ENCODE assay signal across 35 cellular contexts in genomic region chr19:19071897-19072296, GRCh38.
"Had no signal": no experiment of that assay in that cellular context is flagged by ENCODE, and none has a peak within 500 bp of the region (broad histone marks: within the 10 kb centered on the region; RNA-seq: fewer than 3 reads in every experiment).

No MANE protein-coding gene starts in this region.

- H3K36me3 Mint-ChIP-seq: activated CD4-positive, alpha-beta memory T cell treated with anti-CD3 and anti-CD28 coated beads for 36 hours; activated naive CD4-positive, alpha-beta T cell treated with anti-CD3 and anti-CD28 coated beads, Interleukin-2, amount 50 U/mL, for 24 hours; activated naive CD8-positive, alpha-beta T cell treated with anti-CD3 and anti-CD28 coated beads for 36 hours had no signal

- H3K9me3 Mint-ChIP-seq: activated CD4-positive, alpha-beta memory T cell treated with anti-CD3 and anti-CD28 coated beads for 36 hours; activated CD4-positive, alpha-beta T cell treated with anti-CD3 and anti-CD28 coated beads, Interleukin-2, amount 10 ng/mL, durations not matched to agents 24 days and 14 days; activated naive CD4-positive, alpha-beta T cell treated with anti-CD3 and anti-CD28 coated beads for 36 hours; activated naive CD4-positive, alpha-beta T cell treated with anti-CD3 and anti-CD28 coated beads, Interleukin-2, amount 50 U/mL, for 24 hours; activated naive CD8-positive, alpha-beta T cell treated with anti-CD3 and anti-CD28 coated beads for 36 hours; activated naive CD8-positive, alpha-beta T cell treated with anti-CD3 and anti-CD28 coated beads, Interleukin-2, amount 50 U/mL, for 24 hours; activated T-helper 1 cell treated with anti-CD3 and anti-CD28 coated beads, Interleukin-12 subunit alpha, Interleukin-12 subunit beta, Interleukin-2, Interleukin-4 antibody, amounts not matched to agents 30 ng/mL and 10 ng/mL and 1 ng/mL, durations not matched to agents 14 hours and 24 hours and 36 hours; activated T-helper 2 cell treated with anti-CD3 and anti-CD28 coated beads, Interferon-gamma antibody, Interleukin-2, Interleukin-4, amounts not matched to agents 10 μg/mL and 5 μg/mL and 100 μg/mL, durations not matched to agents 14 hours and 24 hours and 36 hours; effector memory CD8-positive, alpha-beta T cell; T-helper 2 cell treated with Interferon-gamma antibody and Interleukin-4, amounts not matched to agents 5 μg/mL and 100 μg/mL, for 36 hours had no signal

- H3K36me3 ChIP-seq: adrenal gland, WERI-Rb-1 had no signal

- H3K4me3 ChIP-seq: adrenal gland, body of pancreas, esophagus muscularis mucosa, gastroesophageal sphincter had no signal

- H3K4me1 ChIP-seq: body of pancreas, foreskin keratinocyte had no signal

- H3K27ac Mint-ChIP-seq: activated CD4-positive, alpha-beta memory T cell treated with anti-CD3 and anti-CD28 coated beads for 36 hours; activated CD4-positive, alpha-beta T cell treated with anti-CD3 and anti-CD28 coated beads for 36 hours; activated CD4-positive, alpha-beta T cell treated with anti-CD3 and anti-CD28 coated beads, Interleukin-2, amount 10 ng/mL, durations not matched to agents 24 days and 14 days; activated CD8-positive, alpha-beta memory T cell treated with anti-CD3 and anti-CD28 coated beads, Interleukin-2, amount 10 ng/mL, durations not matched to agents 7 days and 5 days; activated CD8-positive, alpha-beta T cell treated with anti-CD3 and anti-CD28 coated beads, Interleukin-2, amount 10 ng/mL, durations not matched to agents 7 days and 5 days; activated naive CD4-positive, alpha-beta T cell treated with anti-CD3 and anti-CD28 coated beads for 36 hours; activated naive CD4-positive, alpha-beta T cell treated with anti-CD3 and anti-CD28 coated beads, Interleukin-2, amount 50 U/mL, for 24 hours; activated naive CD8-positive, alpha-beta T cell treated with anti-CD3 and anti-CD28 coated beads for 36 hours; activated naive CD8-positive, alpha-beta T cell treated with anti-CD3 and anti-CD28 coated beads, Interleukin-2, amount 50 U/mL, for 24 hours; activated T-helper 1 cell treated with anti-CD3 and anti-CD28 coated beads, Interleukin-12 subunit alpha, Interleukin-12 subunit beta, Interleukin-2, Interleukin-4 antibody, amounts not matched to agents 30 ng/mL and 10 ng/mL and 1 ng/mL, durations not matched to agents 14 hours and 24 hours and 36 hours; activated T-helper 2 cell treated with anti-CD3 and anti-CD28 coated beads, Interferon-gamma antibody, Interleukin-2, Interleukin-4, amounts not matched to agents 10 μg/mL and 5 μg/mL and 100 μg/mL, durations not matched to agents 14 hours and 24 hours and 36 hours; T-helper 17 cell; T-helper 2 cell treated with Interferon-gamma antibody and Interleukin-4, amounts not matched to agents 5 μg/mL and 100 μg/mL, for 36 hours had no signal

- H3K27me3 ChIP-seq: adrenal gland, body of pancreas, esophagus muscularis mucosa, foreskin keratinocyte, gastroesophageal sphincter had no signal

- H3K27ac ChIP-seq: adrenal gland, body of pancreas, esophagus muscularis mucosa, foreskin keratinocyte, gastroesophageal sphincter, WERI-Rb-1 had no signal

- DNase-seq: activated CD4-positive, alpha-beta memory T cell treated with anti-CD3 and anti-CD28 coated beads for 36 hours; activated CD4-positive, alpha-beta T cell treated with anti-CD3 and anti-CD28 coated beads for 36 hours; activated CD4-positive, alpha-beta T cell treated with anti-CD3 and anti-CD28 coated beads, Interleukin-2, amount 10 ng/mL, durations not matched to agents 24 days and 14 days; activated CD4-positive, CD25-positive, alpha-beta regulatory T cell; activated CD4-positive, CD25-positive, alpha-beta regulatory T cell treated with anti-CD3 and anti-CD28 coated beads, Interleukin-2, amount 50 U/mL, for 72 hours; activated CD8-positive, alpha-beta memory T cell treated with anti-CD3 and anti-CD28 coated beads, Interleukin-2, amount 10 ng/mL, durations not matched to agents 7 days and 5 days; activated CD8-positive, alpha-beta memory T cell treated with anti-CD3 and anti-CD28 coated beads, Interleukin-2, amount 50 U/mL, for 4 hours; activated CD8-positive, alpha-beta T cell treated with anti-CD3 and anti-CD28 coated beads, Interleukin-2, amount 10 ng/mL, durations not matched to agents 7 days and 5 days; activated effector memory CD4-positive, alpha-beta T cell treated with anti-CD3 and anti-CD28 coated beads, Interleukin-2, amount 50 U/mL, for 16 hours; activated naive CD4-positive, alpha-beta T cell treated with anti-CD3 and anti-CD28 coated beads for 36 hours; activated naive CD8-positive, alpha-beta T cell treated with anti-CD3 and anti-CD28 coated beads for 36 hours; activated naive CD8-positive, alpha-beta T cell treated with anti-CD3 and anti-CD28 coated beads, Interleukin-2, amount 50 U/mL, for 24 hours; activated T-cell treated with anti-CD3 and anti-CD28 coated beads, Interleukin-2, amount 50 U/mL, for 1 hour; activated T-cell treated with anti-CD3 and anti-CD28 coated beads, Interleukin-2, amount 50 U/mL, for 48 hours; adrenal gland; amygdala; aorta; body of pancreas; caudate nucleus; cortex of kidney; dermis blood vessel endothelial cell; effector CD4-positive, alpha-beta T cell; effector memory CD8-positive, alpha-beta T cell; erythroblast; foreskin keratinocyte; T-helper 1 cell; T-helper 17 cell; T1000; WERI-Rb-1 had no signal

- H3K27me3 Mint-ChIP-seq: activated CD4-positive, alpha-beta memory T cell treated with anti-CD3 and anti-CD28 coated beads for 36 hours; activated CD4-positive, alpha-beta T cell treated with anti-CD3 and anti-CD28 coated beads for 36 hours; activated CD4-positive, alpha-beta T cell treated with anti-CD3 and anti-CD28 coated beads, Interleukin-2, amount 10 ng/mL, durations not matched to agents 24 days and 14 days; activated CD8-positive, alpha-beta memory T cell treated with anti-CD3 and anti-CD28 coated beads, Interleukin-2, amount 10 ng/mL, durations not matched to agents 7 days and 5 days; activated naive CD4-positive, alpha-beta T cell treated with anti-CD3 and anti-CD28 coated beads, Interleukin-2, amount 50 U/mL, for 24 hours; activated naive CD8-positive, alpha-beta T cell treated with anti-CD3 and anti-CD28 coated beads for 36 hours; activated naive CD8-positive, alpha-beta T cell treated with anti-CD3 and anti-CD28 coated beads, Interleukin-2, amount 50 U/mL, for 24 hours; effector memory CD8-positive, alpha-beta T cell; T-helper 17 cell had no signal

- ATAC-seq: activated CD4-positive, alpha-beta T cell treated with anti-CD3 and anti-CD28 coated beads for 36 hours; activated CD8-positive, alpha-beta memory T cell treated with anti-CD3 and anti-CD28 coated beads, Interleukin-2, amount 10 ng/mL, durations not matched to agents 7 days and 5 days; activated CD8-positive, alpha-beta T cell treated with anti-CD3 and anti-CD28 coated beads, Interleukin-2, amount 10 ng/mL, durations not matched to agents 7 days and 5 days; activated naive CD8-positive, alpha-beta T cell treated with anti-CD3 and anti-CD28 coated beads, Interleukin-2, amount 50 U/mL, for 24 hours; body of pancreas; effector memory CD8-positive, alpha-beta T cell; foreskin keratinocyte; gastroesophageal sphincter; T-helper 17 cell had no signal

- H3K4me3 Mint-ChIP-seq: activated CD4-positive, alpha-beta memory T cell treated with anti-CD3 and anti-CD28 coated beads for 36 hours; activated CD4-positive, alpha-beta T cell treated with anti-CD3 and anti-CD28 coated beads for 36 hours; activated CD4-positive, alpha-beta T cell treated with anti-CD3 and anti-CD28 coated beads, Interleukin-2, amount 10 ng/mL, durations not matched to agents 24 days and 14 days; activated CD8-positive, alpha-beta memory T cell treated with anti-CD3 and anti-CD28 coated beads, Interleukin-2, amount 10 ng/mL, durations not matched to agents 7 days and 5 days; activated CD8-positive, alpha-beta T cell treated with anti-CD3 and anti-CD28 coated beads, Interleukin-2, amount 10 ng/mL, durations not matched to agents 7 days and 5 days; activated naive CD4-positive, alpha-beta T cell treated with anti-CD3 and anti-CD28 coated beads for 36 hours; activated naive CD4-positive, alpha-beta T cell treated with anti-CD3 and anti-CD28 coated beads, Interleukin-2, amount 50 U/mL, for 24 hours; activated naive CD8-positive, alpha-beta T cell treated with anti-CD3 and anti-CD28 coated beads for 36 hours; activated naive CD8-positive, alpha-beta T cell treated with anti-CD3 and anti-CD28 coated beads, Interleukin-2, amount 50 U/mL, for 24 hours; activated T-helper 1 cell treated with anti-CD3 and anti-CD28 coated beads, Interleukin-12 subunit alpha, Interleukin-12 subunit beta, Interleukin-2, Interleukin-4 antibody, amounts not matched to agents 30 ng/mL and 10 ng/mL and 1 ng/mL, durations not matched to agents 14 hours and 24 hours and 36 hours; effector memory CD8-positive, alpha-beta T cell; T-helper 17 cell; T-helper 2 cell treated with Interferon-gamma antibody and Interleukin-4, amounts not matched to agents 5 μg/mL and 100 μg/mL, for 36 hours had no signal

- H3K9me3 ChIP-seq: adrenal gland, body of pancreas, esophagus muscularis mucosa, gastroesophageal sphincter had no signal
